21 cellular contexts compared by ENCODE assay signal in the genomic region with DNA sequence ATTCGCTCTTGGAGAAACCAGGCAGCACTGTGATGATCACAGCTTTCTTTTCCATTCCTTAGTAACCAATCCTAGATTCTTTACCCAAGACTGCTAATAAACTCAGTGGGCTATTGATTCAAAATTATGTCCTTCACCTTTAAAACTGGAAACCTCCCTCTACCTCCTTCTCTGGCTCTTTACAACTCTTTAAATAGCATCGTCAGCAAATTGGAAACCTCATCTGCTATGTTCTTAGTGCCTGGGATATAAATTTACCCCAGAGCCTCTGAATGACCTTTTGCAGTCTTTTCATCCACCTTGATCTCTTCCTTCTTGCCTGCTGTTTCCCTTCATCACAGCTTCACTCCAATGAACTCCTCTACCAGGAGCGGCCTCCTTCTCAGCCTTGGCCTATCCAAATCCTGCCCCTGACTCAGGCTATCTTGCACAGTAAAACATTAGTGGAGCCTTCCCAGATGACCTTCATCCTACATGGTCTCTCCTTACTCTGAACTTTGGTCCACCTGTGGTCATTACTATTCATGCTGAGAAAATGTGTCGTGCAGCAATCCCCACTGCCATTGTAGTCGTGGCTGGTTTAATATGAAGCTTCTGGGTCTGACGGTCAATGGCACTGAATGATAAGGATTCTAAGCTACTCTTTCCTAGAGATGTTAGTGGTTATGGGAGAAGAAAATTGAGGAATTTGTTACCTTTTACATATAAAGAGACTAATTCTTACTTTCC.
DNase-seq lines count a peak whose midpoint lies in the region; ATAC-seq, FAIRE-seq and TF ChIP-seq lines count a peak whose summit lies in the region.
"Had no signal": no experiment of that assay in that cellular context is flagged by ENCODE, and none has a peak within 500 bp of the region (broad histone marks: within the 10 kb centered on the region; RNA-seq: fewer than 3 reads in every experiment).

No MANE protein-coding gene starts in this region.

- no peak for ATAC-seq in A549
- ATAC-seq: CD8-positive, alpha-beta T cell; HCT116 had no signal

- no peak for TF ChIP-seq RAD21 in A549 (conservative IDR thresholded peaks at IDR 0.05 in 1 of 2, IDR thresholded peaks at IDR 0.05 in 1 of 2)

- H3K36me3 ChIP-seq in astrocyte (ENCODE audit: insufficient read depth, low read length) (no peaks in the 10 kb centered on the region), Peyer's patch (no peaks in the 10 kb centered on the region), esophagus muscularis mucosa (peaks cover 0 to 11% (median 0%) of the 10 kb centered on the region in 4 donors)

- no peak overlapping the region for H3K4me3 ChIP-seq in A549
- no peak overlapping the region for H3K4me3 ChIP-seq in astrocyte (ENCODE audit: insufficient read depth, low read depth, low read length)
- H3K4me3 ChIP-seq in Peyer's patch = no peak overlapping the region
- no peak overlapping the region for H3K4me3 ChIP-seq in esophagus muscularis mucosa
- H3K4me3 ChIP-seq: BLaER1 had no signal

- no peak for TF ChIP-seq CTCF in A549 (IDR thresholded peaks at IDR 0.05)
- TF ChIP-seq CTCF in astrocyte (IDR thresholded peaks at IDR 0.05; ENCODE audit: insufficient read depth, low read depth, low read length) = no peak
- no peak for TF ChIP-seq CTCF in Peyer's patch (IDR thresholded peaks at IDR 0.05)
- no peak for TF ChIP-seq CTCF in esophagus muscularis mucosa (IDR thresholded peaks at IDR 0.05)

- TF ChIP-seq EP300 in A549 (IDR thresholded peaks at IDR 0.05) (no peak), esophagus muscularis mucosa (IDR thresholded peaks at IDR 0.05) (no peak)

- no peaks in the 10 kb centered on the region for H3K27me3 ChIP-seq in astrocyte (ENCODE audit: insufficient read depth, low read length)
- no peaks in the 10 kb centered on the region for H3K27me3 ChIP-seq in Peyer's patch
- no peaks in the 10 kb centered on the region for H3K27me3 ChIP-seq in esophagus muscularis mucosa
- H3K27me3 ChIP-seq: BLaER1 had no signal

- H3K4me1 ChIP-seq in A549 (no peaks in the 10 kb centered on the region), astrocyte (ENCODE audit: insufficient read depth, low read length) (peaks cover 42% of the 10 kb centered on the region), Peyer's patch (no peaks in the 10 kb centered on the region), esophagus muscularis mucosa (peaks cover 0 to 18% (median 16%) of the 10 kb centered on the region in 4 donors)
- H3K4me1 ChIP-seq: Caco-2 had no signal

- peaks cover 18% of the 10 kb centered on the region for H3K36me3 Mint-ChIP-seq in astrocyte (ENCODE audit: low read depth, unreplicated experiment)

- peak overlapping the region; percentile 1 for H3K27ac Mint-ChIP-seq in astrocyte (ENCODE audit: unreplicated experiment)
- H3K27ac Mint-ChIP-seq: B cell; CD8-positive, alpha-beta T cell had no signal

- no peak overlapping the region for H3K9ac ChIP-seq in astrocyte (ENCODE audit: low read length)
- H3K9ac ChIP-seq: BLaER1 had no signal

- H3K9me3 ChIP-seq in A549 = no peaks in the 10 kb centered on the region
- no peaks in the 10 kb centered on the region for H3K9me3 ChIP-seq in astrocyte (ENCODE audit: insufficient read depth, low read depth, low read length)
- no peaks in the 10 kb centered on the region for H3K9me3 ChIP-seq in Peyer's patch
- H3K9me3 ChIP-seq in esophagus muscularis mucosa = no peaks in the 10 kb centered on the region
- H3K9me3 ChIP-seq: BLaER1, Caco-2 had no signal

- intact Hi-C loops in esophagus muscularis mucosa (cut with DNase I) = no loop called here

- peaks cover 45% of the 10 kb centered on the region for H3K4me1 Mint-ChIP-seq in astrocyte (ENCODE audit: low read depth, unreplicated experiment)
- H3K4me1 Mint-ChIP-seq: B cell; CD4-positive, CD25-positive, alpha-beta regulatory T cell had no signal

- POLR2A ChIA-PET in A549 (lab: Yijun Ruan, JAX) = no interaction called here

- DNase-seq in A549 (ENCODE audit: low read depth in 1 of 2, low spot score in 1 of 2) (no peak), HK-2 (ENCODE audit: unreplicated experiment) (peak; percentile 39), astrocyte (ENCODE audit: low read depth) (no peak), kidney tubule cell (ENCODE audit: low spot score) (peak; percentile 84), frontal cortex (ENCODE audit: low spot score in 2 of 2) (no peak), Peyer's patch (no peak), esophagus muscularis mucosa (ENCODE audit: extremely low spot score) (no peak)
- DNase-seq in effector CD8-positive, alpha-beta T cell (lab: John Stamatoyannopoulos, UW) = no peak
- DNase-seq: Caco-2; CD4-positive, CD25-positive, alpha-beta regulatory T cell; CD8-positive, alpha-beta T cell; DMS153; DND-41; GOT3; H7 had no signal

- peaks cover 7% of the 10 kb centered on the region for H3K9me3 Mint-ChIP-seq in astrocyte (ENCODE audit: unreplicated experiment)
- H3K9me3 Mint-ChIP-seq: CD8-positive, alpha-beta T cell had no signal

- H3K79me2 ChIP-seq in astrocyte (ENCODE audit: insufficient read depth, low read length) = no peaks in the 10 kb centered on the region

- 79% methylated on average over 6 of the region's 6 CpGs for WGBS in A549 (ENCODE audit: missing lambda C conversion rate)
- WGBS in esophagus muscularis mucosa = 96% methylated on average over 6 of the region's 6 CpGs

- H4K20me1 ChIP-seq in astrocyte (ENCODE audit: insufficient read depth, low read length) = no peaks in the 10 kb centered on the region
- H4K20me1 ChIP-seq: BLaER1 had no signal

- CTCF ChIA-PET in A549 (lab: Yijun Ruan, JAX) = interaction anchor here (0.8 kb wide), 1 partner anchor 74 kb away, joined by 3 read pairs; no protein-coding TSS in a partner anchor

- FAIRE-seq in A549 (lab: Jason Lieb, UNC) (no peak), astrocyte (lab: Jason Lieb, UNC) (no peak), frontal cortex (lab: Jason Lieb, UNC) (no peak)
- FAIRE-seq: G401.6, GM12892 had no signal

- no peak overlapping the region for H3K4me3 Mint-ChIP-seq in astrocyte (ENCODE audit: unreplicated experiment)
- H3K4me3 Mint-ChIP-seq: B cell; CD4-positive, CD25-positive, alpha-beta regulatory T cell; CD8-positive, alpha-beta T cell had no signal

- H3K4me2 ChIP-seq in A549 = no peak overlapping the region
- H3K4me2 ChIP-seq in astrocyte (ENCODE audit: low read length) = no peak overlapping the region
- H3K4me2 ChIP-seq: BLaER1 had no signal

- no peaks in the 10 kb centered on the region for H3K27me3 Mint-ChIP-seq in astrocyte (ENCODE audit: low read depth, unreplicated experiment)
- H3K27me3 Mint-ChIP-seq: B cell; CD4-positive, CD25-positive, alpha-beta regulatory T cell had no signal

- TF ChIP-seq POLR2A in A549 (IDR thresholded peaks at IDR 0.05; ENCODE audit: low read length) (no peak), Peyer's patch (IDR thresholded peaks at IDR 0.05) (no peak), esophagus muscularis mucosa (IDR thresholded peaks at IDR 0.05; ENCODE audit: low read depth) (no peak)

- H3K27ac ChIP-seq in A549 = no peak overlapping the region
- peak overlapping the region; percentile 47 for H3K27ac ChIP-seq in astrocyte (ENCODE audit: low read depth, low read length)
- H3K27ac ChIP-seq in Peyer's patch = no peak overlapping the region
- H3K27ac ChIP-seq in esophagus muscularis mucosa (replicated peaks in 1 of 4) = no peak overlapping the region
- H3K27ac ChIP-seq: BLaER1, C4-2B had no signal

- H2AFZ ChIP-seq in astrocyte (ENCODE audit: low read depth, low read length) = no peak overlapping the region

TF ChIP-seq in A549, 52 proteins besides CTCF, POLR2A, EP300 and RAD21:
- TF ChIP-seq MAFK (IDR thresholded peaks at IDR 0.05; ENCODE audit: partially characterized antibody) (peak; percentile 88), HDAC2 (IDR thresholded peaks at IDR 0.05) (no peak)

Comparison
In these comparisons a context has a peak if more than half of its experiments do, and no peak if none do; other contexts are left out.
1. DNase-seq: peak in HK-2 (single experiment) and kidney tubule cell (single experiment); none in A549 (0 of 2), astrocyte (single experiment), frontal cortex (0 of 2), effector CD8-positive, alpha-beta T cell (single experiment), Peyer's patch (0 of 3) and esophagus muscularis mucosa (single experiment).